ENCODE assay signal across 21 cellular contexts in the genomic region with DNA sequence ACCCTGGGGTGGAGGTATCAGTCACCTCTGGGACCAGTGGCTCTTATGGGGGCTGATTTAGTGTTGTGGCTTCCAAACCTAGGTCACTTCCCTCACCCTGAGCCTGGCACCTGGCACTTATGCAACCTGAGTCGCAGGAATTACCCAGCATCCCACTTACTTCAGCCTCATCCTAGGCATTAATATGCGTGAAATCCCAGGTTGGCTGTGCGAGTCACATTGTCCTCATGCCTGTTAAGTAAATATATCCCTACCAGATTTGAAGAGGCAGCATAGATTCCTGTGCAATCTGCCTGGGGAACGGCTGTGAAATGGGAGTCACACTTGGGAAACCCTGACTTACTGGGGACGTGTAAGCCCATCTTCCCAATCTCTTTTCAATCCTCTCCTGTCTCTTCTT. TPM values are rescaled to one million over a fixed set of nuclear protein-coding genes. Genes with fewer than 3 reads are reported as not detected.
DNase-seq lines count a peak whose midpoint lies in the region; ATAC-seq and TF ChIP-seq lines count a peak whose summit lies in the region.
"Had no signal": no experiment of that assay in that cellular context is flagged by ENCODE, and none has a peak within 500 bp of the region (broad histone marks: within the 10 kb centered on the region; RNA-seq: fewer than 3 reads in every experiment).

No MANE protein-coding gene starts in this region.

- intact Hi-C loops in spleen (cut with DNase I; ENCODE audit: low total_unique reads), result loop anchor here (10.0 kb wide), 1 partner anchor 224 kb away; a partner anchor contains a TSS

- no peak overlapping the region for H3K4me3 ChIP-seq in spleen
- H3K4me3 ChIP-seq: ascending aorta, K562, left lung, SK-N-MC had no signal

- DNase-seq in activated CD4-positive, CD25-positive, alpha-beta regulatory T cell treated with anti-CD3 and anti-CD28 coated beads, Interleukin-2, amount 50 U/mL, for 72 hours, result peak; percentile 15
- peak; percentile 85 for DNase-seq in NCI-H2107 treated with DMSO at 0.1 percent for 48 hours (lab: John Stamatoyannopoulos, UW; ENCODE audit: unreplicated experiment)
- peak; percentile 39 to 40 for DNase-seq in SHP77 (lab: John Stamatoyannopoulos, UW)
- DNase-seq in spleen, result peak; percentile 14
- DNase-seq in OCI-M1 (lab: John Stamatoyannopoulos, UW), result no peak
- no peak for DNase-seq in GM19238 (ENCODE audit: insufficient read length, low spot score)
- DNase-seq in nucleus accumbens (lab: John Stamatoyannopoulos, UW), result no peak
- DNase-seq: ACHN; activated B cell treated with CpG ODN at 0.5 μM for 24 hours; activated CD8-positive, alpha-beta T cell treated with anti-CD3 and anti-CD28 coated beads for 36 hours; activated T-cell treated with anti-CD3 and anti-CD28 coated beads, Interleukin-2, amount 50 U/mL, for 48 hours; C1 segment of cervical spinal cord; DND-41; effector CD8-positive, alpha-beta T cell; glutamatergic neuron; left lung; stimulated activated CD4-positive, alpha-beta T cell treated with anti-CD3 and anti-CD28 coated beads, Interleukin-12 subunit alpha, Interleukin-12 subunit beta, amount 100 ng/mL, for 4 hours had no signal

- no peaks in the 10 kb centered on the region for H3K9me3 ChIP-seq in spleen
- H3K9me3 ChIP-seq: ascending aorta, left lung had no signal

- WGBS in spleen, 5 donors, result 87 to 93% (median 89%) methylated on average over 5 of the region's 5 CpGs

- no peaks in the 10 kb centered on the region for H3K27me3 ChIP-seq in spleen (replicated peaks in 1 of 7)
- H3K27me3 ChIP-seq: ascending aorta, left lung had no signal

- no peak overlapping the region for H3K27ac ChIP-seq in spleen
- H3K27ac ChIP-seq: ascending aorta, left lung, SK-N-MC had no signal

- ATAC-seq in activated CD4-positive, CD25-positive, alpha-beta regulatory T cell treated with anti-CD3 and anti-CD28 coated beads, Interleukin-2, amount 50 U/mL, for 24 hours, result no peak
- ATAC-seq: activated CD8-positive, alpha-beta T cell treated with anti-CD3 and anti-CD28 coated beads for 36 hours; K562; left lung had no signal

- no peak for TF ChIP-seq CTCF in spleen (IDR thresholded peaks at IDR 0.05 in 8 of 11, conservative IDR thresholded peaks at IDR 0.05 in 3 of 11)

- H3K4me1 ChIP-seq in spleen, result peaks cover 0 to 24% (median 10%) of the 10 kb centered on the region in 6 donors
- H3K4me1 ChIP-seq: ascending aorta, left lung had no signal

- no peak for TF ChIP-seq POLR2A in spleen (IDR thresholded peaks at IDR 0.05)

- no peaks in the 10 kb centered on the region for H3K36me3 ChIP-seq in spleen
- H3K36me3 ChIP-seq: ascending aorta, left lung had no signal

RNA-seq across cellular contexts. Expression of a gene that starts 42.7 kb away (rescaled TPM):
- total RNA-seq in spleen, result 100 to 1,000 TPM; 198 to 324 (median 238) TPM
- polyA plus RNA-seq in spleen, result 100 to 1,000 TPM in 2 of 3 donors, 10 to 100 TPM in 1; 92.9 to 129 (median 124) TPM

Comparison
In these comparisons a context has a peak if more than half of its experiments do, and no peak if none do; other contexts are left out.
1. DNase-seq: peak in activated CD4-positive, CD25-positive, alpha-beta regulatory T cell treated with anti-CD3 and anti-CD28 coated beads, Interleukin-2, amount 50 U/mL, for 72 hours (single experiment), NCI-H2107 treated with DMSO at 0.1 percent for 48 hours (single experiment), SHP77 (2 of 2) and spleen (single experiment); none in OCI-M1 (single experiment), GM19238 (single experiment) and nucleus accumbens (0 of 56).